ENCODE assay signal across 17 cellular contexts in the genomic region with DNA sequence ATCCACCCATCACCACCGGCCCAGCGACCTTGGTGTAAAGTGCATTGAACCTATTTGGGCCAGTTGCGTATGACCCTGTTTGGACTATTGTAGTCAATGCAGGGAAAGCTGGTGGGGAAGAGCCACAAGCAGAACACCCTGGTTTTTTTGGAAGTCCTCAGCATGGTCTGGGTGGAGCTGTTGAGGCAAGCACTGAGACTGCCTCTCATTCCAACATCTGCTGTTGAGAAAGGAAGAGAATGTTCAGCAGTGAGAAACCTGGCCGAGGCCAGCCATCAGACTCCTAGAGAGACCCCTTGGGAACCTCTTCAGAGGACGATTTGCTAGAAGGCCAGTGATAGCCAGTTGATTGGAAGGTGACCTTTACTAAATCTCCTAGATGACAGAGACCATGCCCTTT.
A peak's percentile ranks its signal among the peaks of the same experiment; 100 is the strongest.
DNase-seq lines count a peak whose midpoint lies in the region; ATAC-seq and TF ChIP-seq lines count a peak whose summit lies in the region.
"Had no signal": no experiment of that assay in that cellular context is flagged by ENCODE, and none has a peak within 500 bp of the region (broad histone marks: within the 10 kb centered on the region; RNA-seq: fewer than 3 reads in every experiment).

No MANE protein-coding gene starts in this region.

- H3K36me3 Mint-ChIP-seq in chondrocyte (ENCODE audit: low read depth) (peaks cover 4% of the 10 kb centered on the region), osteocyte (ENCODE audit: unreplicated experiment) (peaks cover 7% of the 10 kb centered on the region), CD14-positive monocyte (peaks cover 4 to 8% of the 10 kb centered on the region in 2 donors)

- no peak for DNase-seq in Right ventricle myocardium inferior (ENCODE audit: missing footprints)
- DNase-seq in right atrium auricular region (ENCODE audit: low spot score) = no peak
- no peak for DNase-seq in chondrocyte (ENCODE audit: low spot score)
- no peak for DNase-seq in osteocyte (ENCODE audit: extremely low spot score, unreplicated experiment)
- no peak for DNase-seq in CD14-positive monocyte (ENCODE audit: low spot score)
- DNase-seq in COLO668 (lab: John Stamatoyannopoulos, UW; ENCODE audit: unreplicated experiment) = no peak
- DNase-seq: 8988T; C1 segment of cervical spinal cord; CD4-positive, alpha-beta T cell; DMS153; DND-41; KBM-7 had no signal

- intact Hi-C loops in Right ventricle myocardium inferior (cut with DNase I) = no loop called here
- intact Hi-C loops in CD14-positive monocyte (cut with micrococcal nuclease) = no loop called here

- no peaks in the 10 kb centered on the region for H3K27me3 Mint-ChIP-seq in chondrocyte (ENCODE audit: low read depth)
- H3K27me3 Mint-ChIP-seq in osteocyte (ENCODE audit: unreplicated experiment) = no peaks in the 10 kb centered on the region
- H3K27me3 Mint-ChIP-seq in CD14-positive monocyte (ENCODE audit: low read depth in 3 of 3) = peaks cover 0 to 3% (median 0%) of the 10 kb centered on the region in 3 donors
- H3K27me3 Mint-ChIP-seq: CD4-positive, alpha-beta T cell had no signal

- H3K27me3 ChIP-seq in right atrium auricular region = no peaks in the 10 kb centered on the region
- H3K27me3 ChIP-seq in BLaER1 treated with 17β-estradiol and CSF1 and Interleukin-3, amounts not matched to agents 10 nM and 100 nM = peaks cover 0 to 8% (median 0%) of the 10 kb centered on the region in 11 experiments; a peak in 1 of 22 replicates

- H3K9me3 ChIP-seq in right atrium auricular region = no peaks in the 10 kb centered on the region
- H3K9me3 ChIP-seq in BLaER1 treated with 17β-estradiol and CSF1 and Interleukin-3, amounts not matched to agents 10 nM and 100 nM (replicated peaks in 1 of 11) = peaks cover 12 to 26% (median 18%) of the 10 kb centered on the region in 11 experiments; a peak in 21 of 22 replicates
- H3K9me3 ChIP-seq: HAP-1 had no signal

- H3K4me1 Mint-ChIP-seq in chondrocyte (ENCODE audit: low read depth) (peaks cover 19% of the 10 kb centered on the region), osteocyte (ENCODE audit: unreplicated experiment) (peaks cover 19% of the 10 kb centered on the region), CD14-positive monocyte (peaks cover 29% of the 10 kb centered on the region)
- H3K4me1 Mint-ChIP-seq: IgD-negative memory B cell had no signal

- no peaks in the 10 kb centered on the region for H3K36me3 ChIP-seq in right atrium auricular region
- H3K36me3 ChIP-seq in BLaER1 treated with 17β-estradiol and CSF1 and Interleukin-3, amounts not matched to agents 10 nM and 100 nM = no peaks in the 10 kb centered on the region
- H3K36me3 ChIP-seq: HAP-1 had no signal

- no peak overlapping the region for H3K27ac ChIP-seq in right atrium auricular region
- no peak overlapping the region for H3K27ac ChIP-seq in BLaER1 treated with 17β-estradiol and CSF1 and Interleukin-3, amounts not matched to agents 10 nM and 100 nM

- ATAC-seq in Right ventricle myocardium inferior (peak; percentile 65), HG02885 (IDR thresholded peaks at IDR 0.05; ENCODE audit: poor library complexity, unreplicated experiment) (no peak)
- ATAC-seq: GM12878 had no signal

- no peak overlapping the region for H3K9ac ChIP-seq in BLaER1 treated with 17β-estradiol and CSF1 and Interleukin-3, amounts not matched to agents 10 nM and 100 nM

- TF ChIP-seq CTCF in right atrium auricular region (IDR thresholded peaks at IDR 0.05) = no peak
- TF ChIP-seq CTCF in chondrocyte (IDR thresholded peaks at IDR 0.05) = no peak
- no peak for TF ChIP-seq CTCF in osteocyte (IDR thresholded peaks at IDR 0.05)
- TF ChIP-seq CTCF in CD14-positive monocyte (IDR thresholded peaks at IDR 0.05) = no peak

- H4K20me1 ChIP-seq in BLaER1 treated with 17β-estradiol and CSF1 and Interleukin-3, amounts not matched to agents 10 nM and 100 nM = no peaks in the 10 kb centered on the region

- H3K4me1 ChIP-seq in right atrium auricular region = no peaks in the 10 kb centered on the region
- H3K4me1 ChIP-seq in BLaER1 treated with 17β-estradiol and CSF1 and Interleukin-3, amounts not matched to agents 10 nM and 100 nM = peaks cover under 1 to 31% (median 16%) of the 10 kb centered on the region in 10 experiments; a peak in 18 of 20 replicates
- H3K4me1 ChIP-seq: HAP-1 had no signal

- H3K4me3 Mint-ChIP-seq in chondrocyte (ENCODE audit: unreplicated experiment) (no peak overlapping the region), osteocyte (ENCODE audit: unreplicated experiment) (no peak overlapping the region), CD14-positive monocyte (no peak overlapping the region)
- H3K4me3 Mint-ChIP-seq: CD4-positive, alpha-beta T cell; IgD-negative memory B cell had no signal

- peak overlapping the region; percentile 64 for H3K27ac Mint-ChIP-seq in chondrocyte (ENCODE audit: unreplicated experiment)
- H3K27ac Mint-ChIP-seq in osteocyte (ENCODE audit: unreplicated experiment) = peak overlapping the region; percentile 75
- H3K27ac Mint-ChIP-seq in CD14-positive monocyte = peak overlapping the region in 1 of 7 donors; percentile 77
- H3K27ac Mint-ChIP-seq: CD4-positive, alpha-beta T cell; IgD-negative memory B cell had no signal

- H3K4me2 ChIP-seq in BLaER1 treated with 17β-estradiol and CSF1 and Interleukin-3, amounts not matched to agents 10 nM and 100 nM = peak overlapping the region in 6 of 11 experiments; percentile 2 to 52 (median 14); a peak in 6 of 22 replicates

- H3K9me3 Mint-ChIP-seq in chondrocyte (ENCODE audit: low read depth) (peaks cover 6% of the 10 kb centered on the region), osteocyte (ENCODE audit: unreplicated experiment) (peaks cover 3% of the 10 kb centered on the region), CD14-positive monocyte (peaks cover 7 to 12% (median 9%) of the 10 kb centered on the region in 7 donors)
- H3K9me3 Mint-ChIP-seq: CD4-positive, alpha-beta T cell had no signal

- H3K4me3 ChIP-seq in right atrium auricular region = no peak overlapping the region
- no peak overlapping the region for H3K4me3 ChIP-seq in BLaER1 treated with 17β-estradiol and CSF1 and Interleukin-3, amounts not matched to agents 10 nM and 100 nM
- H3K4me3 ChIP-seq: GM12878, HAP-1 had no signal
